20 cellular contexts compared by ENCODE assay signal in the genomic region with DNA sequence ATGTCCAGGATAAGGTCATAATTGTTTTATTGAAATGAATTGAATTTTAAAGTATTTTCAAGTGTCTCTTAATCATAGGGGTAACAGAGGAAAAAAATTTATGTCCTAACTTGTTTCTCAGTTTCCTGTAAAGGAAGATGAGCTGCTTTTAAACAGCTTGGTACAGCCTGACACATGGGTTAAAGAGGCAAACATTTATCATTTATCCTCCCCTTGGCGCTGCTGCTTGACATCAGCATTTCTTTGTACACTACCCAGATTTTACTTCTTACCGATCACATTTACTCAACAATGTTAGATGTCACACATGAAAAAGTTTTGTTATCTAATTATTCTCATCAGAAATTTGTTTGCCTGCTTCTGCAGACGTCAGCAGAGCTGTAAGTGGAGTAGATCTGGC.
DNase-seq lines count a peak whose midpoint lies in the region; ATAC-seq and TF ChIP-seq lines count a peak whose summit lies in the region.
"Had no signal": no experiment of that assay in that cellular context is flagged by ENCODE, and none has a peak within 500 bp of the region (broad histone marks: within the 10 kb centered on the region; RNA-seq: fewer than 3 reads in every experiment).

No MANE protein-coding gene starts in this region.

- WGBS in SK-N-SH (ENCODE audit: low lambda C conversion rate) = 50% methylated on average over 3 of the region's 3 CpGs

- TF ChIP-seq EP300 in SK-N-SH (IDR thresholded peaks at IDR 0.05; ENCODE audit: borderline replicate concordance in 1 of 2, low read depth in 1 of 2, low read length in 1 of 2) = no peak

- no peak overlapping the region for H3K4me2 ChIP-seq in SK-N-SH
- H3K4me2 ChIP-seq: A549; BLaER1 treated with 17β-estradiol and CSF1 and Interleukin-3, amounts not matched to agents 10 nM and 100 nM had no signal

- H3K36me3 ChIP-seq in SK-N-SH (replicated peaks in 1 of 2; ENCODE audit: control insufficient read depth in 1 of 2, insufficient read depth in 2 of 2, low read length in 1 of 2) = no peaks in the 10 kb centered on the region

- no peaks in the 10 kb centered on the region for H3K9me3 Mint-ChIP-seq in type B pancreatic cell
- H3K9me3 Mint-ChIP-seq: CD4-positive, alpha-beta T cell; CD8-positive, alpha-beta T cell had no signal

- DNase-seq in SK-N-SH = no peak
- peak; percentile 51 for DNase-seq in left kidney (ENCODE audit: low read depth, low spot score)
- no peak for DNase-seq in omental fat pad (ENCODE audit: low spot score)
- no peak for DNase-seq in type B pancreatic cell (ENCODE audit: extremely low spot score, unreplicated experiment)
- DNase-seq in epidermal melanocyte (ENCODE audit: insufficient read length, low spot score) = no peak
- DNase-seq in GM19240 (ENCODE audit: insufficient read length, low spot score) = no peak
- DNase-seq: AML-193; Caco-2; Calu3; CD4-positive, alpha-beta T cell; CD8-positive, alpha-beta T cell; DMS79 treated with DMSO at 0.1 percent for 48 hours; GF-D8 had no signal

- H3K9me3 ChIP-seq in SK-N-SH = no peaks in the 10 kb centered on the region
- H3K9me3 ChIP-seq: A549; BLaER1 treated with 17β-estradiol and CSF1 and Interleukin-3, amounts not matched to agents 10 nM and 100 nM; Caco-2 had no signal

- H3K79me2 ChIP-seq in SK-N-SH (ENCODE audit: insufficient read depth) = no peaks in the 10 kb centered on the region

- H2AFZ ChIP-seq in SK-N-SH (ENCODE audit: low read depth) = no peak overlapping the region

- H3K4me1 ChIP-seq in SK-N-SH (ENCODE audit: control insufficient read depth in 1 of 2, insufficient read depth in 2 of 2, low read depth in 1 of 2, low read length in 1 of 2) = peaks cover 0 to 26% of the 10 kb centered on the region in 2 experiments; a peak in 2 of 4 replicates
- H3K4me1 ChIP-seq: A549, Caco-2 had no signal

- CTCF ChIA-PET in SK-N-SH (lab: Yijun Ruan, JAX) = interaction anchor here (0.7 to 1.0 kb wide), 3 partner anchors 8 to 1444 kb away, joined by 3 to 4 read pairs (median 3); no protein-coding TSS in a partner anchor

- H3K9ac ChIP-seq in SK-N-SH = no peak overlapping the region
- H3K9ac ChIP-seq: BLaER1 treated with 17β-estradiol and CSF1 and Interleukin-3, amounts not matched to agents 10 nM and 100 nM had no signal

- no peaks in the 10 kb centered on the region for H4K20me1 ChIP-seq in SK-N-SH (ENCODE audit: insufficient read depth)
- H4K20me1 ChIP-seq: BLaER1 treated with 17β-estradiol and CSF1 and Interleukin-3, amounts not matched to agents 10 nM and 100 nM had no signal

- no peaks in the 10 kb centered on the region for H3K9me2 ChIP-seq in SK-N-SH

- POLR2A ChIA-PET in SK-N-SH (lab: Yijun Ruan, JAX) = no interaction called here

- no peak for TF ChIP-seq CTCF in SK-N-SH (IDR thresholded peaks at IDR 0.05)
- TF ChIP-seq CTCF in omental fat pad (IDR thresholded peaks at IDR 0.05) = no peak
- TF ChIP-seq CTCF in type B pancreatic cell (conservative IDR thresholded peaks at IDR 0.05) = no peak

- H3K4me1 Mint-ChIP-seq in type B pancreatic cell (ENCODE audit: unreplicated experiment) = peaks cover 19% of the 10 kb centered on the region
- H3K4me1 Mint-ChIP-seq: B cell had no signal

- no peaks in the 10 kb centered on the region for H3K27me3 ChIP-seq in SK-N-SH (ENCODE audit: insufficient read depth)
- H3K27me3 ChIP-seq: BLaER1 treated with 17β-estradiol and CSF1 and Interleukin-3, amounts not matched to agents 10 nM and 100 nM had no signal

- ATAC-seq in SK-N-SH treated with all-trans-retinoic acid at 6 μM for 48 hours = no peak
- ATAC-seq in omental fat pad (ENCODE audit: low FRiP score) = peak; percentile 68
- no peak for ATAC-seq in GM19395 (IDR thresholded peaks at IDR 0.05; ENCODE audit: unreplicated experiment)
- ATAC-seq: A549; CD8-positive, alpha-beta T cell had no signal

- no peak overlapping the region for H3K27ac ChIP-seq in SK-N-SH (ENCODE audit: low read depth in 2 of 2, low read length in 1 of 2)
- H3K27ac ChIP-seq: 22Rv1; A549; BLaER1 treated with 17β-estradiol and CSF1 and Interleukin-3, amounts not matched to agents 10 nM and 100 nM; C4-2B had no signal

- peaks cover 56% of the 10 kb centered on the region for H3K36me3 Mint-ChIP-seq in type B pancreatic cell
- H3K36me3 Mint-ChIP-seq: CD8-positive, alpha-beta T cell had no signal

- H3K27ac Mint-ChIP-seq in type B pancreatic cell = peak overlapping the region; percentile 69
- H3K27ac Mint-ChIP-seq: B cell; CD4-positive, alpha-beta T cell; CD8-positive, alpha-beta T cell had no signal

- H3K27me3 Mint-ChIP-seq in type B pancreatic cell = no peaks in the 10 kb centered on the region
- H3K27me3 Mint-ChIP-seq: B cell; CD4-positive, alpha-beta T cell had no signal

- TF ChIP-seq RAD21 in SK-N-SH (IDR thresholded peaks at IDR 0.05; ENCODE audit: low read length) = no peak

- no peaks in the 10 kb centered on the region for H3F3A ChIP-seq in SK-N-SH (replicated peaks; ENCODE audit: insufficient read depth)

- no peak overlapping the region for H3K4me3 ChIP-seq in SK-N-SH (ENCODE audit: low read depth in 2 of 2, low read length in 1 of 2)
- H3K4me3 ChIP-seq: A549; BLaER1 treated with 17β-estradiol and CSF1 and Interleukin-3, amounts not matched to agents 10 nM and 100 nM had no signal

- no peak overlapping the region for H3K4me3 Mint-ChIP-seq in type B pancreatic cell
- H3K4me3 Mint-ChIP-seq: B cell; CD4-positive, alpha-beta T cell; CD8-positive, alpha-beta T cell had no signal

TF ChIP-seq in SK-N-SH treated with all-trans-retinoic acid at 6 μM for 48 hours, 23 proteins besides CTCF, POLR2A, EP300 and RAD21:
- TF ChIP-seq OSR1 (CRISPR knock-in tag; IDR thresholded peaks at IDR 0.05) = no peak
- TF ChIP-seq ISL1 (CRISPR knock-in tag; IDR thresholded peaks at IDR 0.05) = peak; percentile 35

TF ChIP-seq in SK-N-SH, 30 proteins besides CTCF, POLR2A, EP300 and RAD21:
- TF ChIP-seq SIN3A (IDR thresholded peaks at IDR 0.05; ENCODE audit: borderline replicate concordance, low read depth, low read length) (no peak), SMC3 (IDR thresholded peaks at IDR 0.05; ENCODE audit: low read depth, low read length) (no peak), ZBTB33 (IDR thresholded peaks at IDR 0.05; ENCODE audit: borderline replicate concordance, low read depth) (no peak), JUND (IDR thresholded peaks at IDR 0.05) (no peak), TEAD4 (IDR thresholded peaks at IDR 0.05; ENCODE audit: borderline replicate concordance, insufficient read depth) (no peak), MXI1 (IDR thresholded peaks at IDR 0.05; ENCODE audit: low read depth, low read length) (no peak), RCOR1 (IDR thresholded peaks at IDR 0.05; ENCODE audit: low read length) (no peak), EZH2phosphoT487 (IDR thresholded peaks at IDR 0.05; ENCODE audit: borderline replicate concordance, low read depth) (no peak), NFIC (IDR thresholded peaks at IDR 0.05; ENCODE audit: borderline replicate concordance) (no peak), TCF12 (IDR thresholded peaks at IDR 0.05) (no peak)
- TF ChIP-seq, protein P1, sequence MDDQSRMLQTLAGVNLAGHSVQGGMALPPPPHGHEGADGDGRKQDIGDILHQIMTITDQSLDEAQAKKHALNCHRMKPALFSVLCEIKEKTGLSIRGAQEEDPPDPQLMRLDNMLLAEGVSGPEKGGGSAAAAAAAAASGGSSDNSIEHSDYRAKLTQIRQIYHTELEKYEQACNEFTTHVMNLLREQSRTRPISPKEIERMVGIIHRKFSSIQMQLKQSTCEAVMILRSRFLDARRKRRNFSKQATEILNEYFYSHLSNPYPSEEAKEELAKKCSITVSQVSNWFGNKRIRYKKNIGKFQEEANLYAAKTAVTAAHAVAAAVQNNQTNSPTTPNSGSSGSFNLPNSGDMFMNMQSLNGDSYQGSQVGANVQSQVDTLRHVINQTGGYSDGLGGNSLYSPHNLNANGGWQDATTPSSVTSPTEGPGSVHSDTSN (IDR thresholded peaks at IDR 0.05) = no peak
